ENCODE assay signal across 8 cellular contexts in the genomic region with DNA sequence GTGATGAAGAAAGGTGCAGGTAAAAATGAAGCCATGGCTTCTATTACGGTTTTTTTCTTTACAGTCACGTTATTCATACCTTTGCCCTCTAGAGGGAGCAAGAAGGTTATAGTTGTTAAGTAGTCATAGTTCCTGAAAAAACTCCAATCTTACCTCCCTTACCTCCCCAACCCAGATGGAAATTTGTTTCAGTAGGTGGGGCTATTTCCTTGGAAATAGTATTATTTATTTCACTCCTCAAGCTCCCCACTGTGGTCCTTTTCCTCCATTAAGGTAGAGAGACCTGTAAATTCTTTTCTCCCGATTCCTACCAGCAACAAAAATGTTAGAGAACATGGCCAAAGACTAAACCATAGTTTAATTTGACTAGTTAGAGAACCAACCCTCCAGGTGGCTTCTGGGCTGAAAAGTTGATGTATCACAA. TPM values are rescaled to one million over a fixed set of nuclear protein-coding genes. Genes with fewer than 3 reads are reported as not detected.
DNase-seq lines count a peak whose midpoint lies in the region; ATAC-seq and TF ChIP-seq lines count a peak whose summit lies in the region.

No MANE protein-coding gene starts in this region.

- H3K9ac ChIP-seq in neuronal stem cell (ENCODE audit: low read depth, low read length, poor library complexity): no peak overlapping the region

- H2BK120ac ChIP-seq in neuronal stem cell (ENCODE audit: low read depth, low read length): no peak overlapping the region

- H3K36me3 Mint-ChIP-seq in natural killer cell: no peaks in the 10 kb centered on the region
- no peaks in the 10 kb centered on the region for H3K36me3 Mint-ChIP-seq in natural killer cell treated with Interleukin-12 subunit alpha and Interleukin-12 subunit beta and Interleukin-15 and Interleukin-18, amount 100 ng/mL, for 72 hours

- H3K23ac ChIP-seq in neuronal stem cell (ENCODE audit: low read depth, low read length, poor library complexity): no peak overlapping the region

- H3K4me1 Mint-ChIP-seq in natural killer cell: no peaks in the 10 kb centered on the region
- H3K4me1 Mint-ChIP-seq in natural killer cell treated with Interleukin-12 subunit alpha and Interleukin-12 subunit beta and Interleukin-15 and Interleukin-18, amount 100 ng/mL, for 72 hours (ENCODE audit: low read depth in 2 of 2): no peaks in the 10 kb centered on the region

- no peak overlapping the region for H2BK12ac ChIP-seq in neuronal stem cell (ENCODE audit: low read length)

- H3K27me3 Mint-ChIP-seq in natural killer cell (ENCODE audit: low read depth in 2 of 2): no peaks in the 10 kb centered on the region
- H3K27me3 Mint-ChIP-seq in natural killer cell treated with Interleukin-12 subunit alpha and Interleukin-12 subunit beta and Interleukin-15 and Interleukin-18, amount 100 ng/mL, for 72 hours: no peaks in the 10 kb centered on the region

- H3K4me3 ChIP-seq in neuronal stem cell (ENCODE audit: low read length in 2 of 2): no peak overlapping the region

- H3K9me3 Mint-ChIP-seq in natural killer cell: no peaks in the 10 kb centered on the region
- H3K9me3 Mint-ChIP-seq in natural killer cell treated with Interleukin-12 subunit alpha and Interleukin-12 subunit beta and Interleukin-15 and Interleukin-18, amount 100 ng/mL, for 72 hours: no peaks in the 10 kb centered on the region

- ATAC-seq in natural killer cell: peak; percentile 60 to 67 (median 62)
- ATAC-seq in natural killer cell treated with Interleukin-12 subunit alpha and Interleukin-12 subunit beta and Interleukin-15 and Interleukin-18, amount 100 ng/mL, for 72 hours: no peak
- ATAC-seq in SK-N-SH treated with all-trans-retinoic acid at 6 μM for 48 hours: peak; percentile 97
- no peak for ATAC-seq in GM21825 (IDR thresholded peaks at IDR 0.05; ENCODE audit: unreplicated experiment)
- no peak for ATAC-seq in GM19397 (IDR thresholded peaks at IDR 0.05; ENCODE audit: unreplicated experiment)

- no peak overlapping the region for H2BK15ac ChIP-seq in neuronal stem cell (ENCODE audit: low read length)

- intact Hi-C loops in natural killer cell (cut with micrococcal nuclease): loop anchor here (1.0 to 5.0 kb wide), 3 partner anchors 493 to 694 kb away; no protein-coding TSS in a partner anchor

- H3K36me3 ChIP-seq in neuronal stem cell (replicated peaks in 1 of 2; ENCODE audit: control insufficient read depth in 2 of 2, insufficient read depth in 2 of 2, low read length in 2 of 2): no peaks in the 10 kb centered on the region

- no peak overlapping the region for H3K27ac Mint-ChIP-seq in natural killer cell
- no peak overlapping the region for H3K27ac Mint-ChIP-seq in natural killer cell treated with Interleukin-12 subunit alpha and Interleukin-12 subunit beta and Interleukin-15 and Interleukin-18, amount 100 ng/mL, for 72 hours

- H3K27me3 ChIP-seq in neuronal stem cell (ENCODE audit: control insufficient read depth in 3 of 3, insufficient read depth in 3 of 3, low read depth in 1 of 3, low read length in 3 of 3): no peaks in the 10 kb centered on the region

- H3K79me1 ChIP-seq in neuronal stem cell (ENCODE audit: low read depth, low read length): no peaks in the 10 kb centered on the region

- no peak overlapping the region for H2BK5ac ChIP-seq in neuronal stem cell (ENCODE audit: low read length)

- no peak overlapping the region for H3K4me2 ChIP-seq in neuronal stem cell (ENCODE audit: insufficient read depth, low read length, poor library complexity, severe bottlenecking)

- no peak overlapping the region for H2AFZ ChIP-seq in neuronal stem cell (ENCODE audit: low read length)

- no peak overlapping the region for H3K14ac ChIP-seq in neuronal stem cell (ENCODE audit: low read length)

- H3K27ac ChIP-seq in neuronal stem cell (replicated peaks; ENCODE audit: low read length): no peak overlapping the region

- no peak overlapping the region for H4K8ac ChIP-seq in neuronal stem cell (ENCODE audit: low read depth, low read length)

- H3K9me3 ChIP-seq in neuronal stem cell (replicated peaks in 1 of 2; ENCODE audit: control insufficient read depth in 2 of 2, insufficient read depth in 1 of 2, low read depth in 1 of 2, low read length in 2 of 2): no peaks in the 10 kb centered on the region

- no peak overlapping the region for H4K91ac ChIP-seq in neuronal stem cell (ENCODE audit: low read depth, low read length, poor library complexity)

- DNase-seq in natural killer cell (no peak), NCI-H1436 (lab: John Stamatoyannopoulos, UW) (peak; percentile 85), fibroblast of peridontal ligament (ENCODE audit: extremely low read depth) (peak; percentile 97), neuronal stem cell (ENCODE audit: low spot score) (peak; percentile 60)
- DNase-seq in natural killer cell treated with Interleukin-12 subunit alpha and Interleukin-12 subunit beta and Interleukin-15 and Interleukin-18, amount 100 ng/mL, for 72 hours (ENCODE audit: low spot score): no peak

- no peak overlapping the region for H3K18ac ChIP-seq in neuronal stem cell (ENCODE audit: low read length)

- no CpG with 5 or more reads among the region's 3 CpGs for WGBS in neuronal stem cell (ENCODE audit: extremely low coverage in 2 of 2, insufficient read length in 2 of 2, insufficient replicate concordance in 1 of 2), 2 donors

- H3K4ac ChIP-seq in neuronal stem cell (ENCODE audit: low read length): no peak overlapping the region

- H3K4me1 ChIP-seq in neuronal stem cell (ENCODE audit: control insufficient read depth in 2 of 2, insufficient read depth in 1 of 2, low read depth in 1 of 2, low read length in 2 of 2): no peaks in the 10 kb centered on the region

- no peak overlapping the region for H2AK5ac ChIP-seq in neuronal stem cell (ENCODE audit: low read depth, low read length)

- H3K4me3 Mint-ChIP-seq in natural killer cell: no peak overlapping the region
- H3K4me3 Mint-ChIP-seq in natural killer cell treated with Interleukin-12 subunit alpha and Interleukin-12 subunit beta and Interleukin-15 and Interleukin-18, amount 100 ng/mL, for 72 hours: no peak overlapping the region

- TF ChIP-seq CTCF in natural killer cell (IDR thresholded peaks at IDR 0.05): peak; percentile 84

TF ChIP-seq in SK-N-SH treated with all-trans-retinoic acid at 6 μM for 48 hours, 23 proteins besides CTCF, POLR2A, EP300 and RAD21 (continues in another document):
- TF ChIP-seq BACH2 (CRISPR knock-in tag; IDR thresholded peaks at IDR 0.05; ENCODE audit: borderline replicate concordance) (no peak), RARB (CRISPR knock-in tag; IDR thresholded peaks at IDR 0.05) (no peak), TOX (CRISPR knock-in tag; IDR thresholded peaks at IDR 0.05; ENCODE audit: borderline replicate concordance) (no peak), SNAI2 (CRISPR knock-in tag; IDR thresholded peaks at IDR 0.05) (no peak), ZFP3 (CRISPR knock-in tag; IDR thresholded peaks at IDR 0.05) (no peak), GLIS3 (CRISPR knock-in tag; IDR thresholded peaks at IDR 0.05) (no peak), ZNF565 (CRISPR knock-in tag; conservative IDR thresholded peaks at IDR 0.05; ENCODE audit: low read depth) (no peak), PPARA (CRISPR knock-in tag; IDR thresholded peaks at IDR 0.05; ENCODE audit: borderline replicate concordance) (no peak), ZNF70 (CRISPR knock-in tag; IDR thresholded peaks at IDR 0.05) (no peak)
- TF ChIP-seq, protein P1, sequence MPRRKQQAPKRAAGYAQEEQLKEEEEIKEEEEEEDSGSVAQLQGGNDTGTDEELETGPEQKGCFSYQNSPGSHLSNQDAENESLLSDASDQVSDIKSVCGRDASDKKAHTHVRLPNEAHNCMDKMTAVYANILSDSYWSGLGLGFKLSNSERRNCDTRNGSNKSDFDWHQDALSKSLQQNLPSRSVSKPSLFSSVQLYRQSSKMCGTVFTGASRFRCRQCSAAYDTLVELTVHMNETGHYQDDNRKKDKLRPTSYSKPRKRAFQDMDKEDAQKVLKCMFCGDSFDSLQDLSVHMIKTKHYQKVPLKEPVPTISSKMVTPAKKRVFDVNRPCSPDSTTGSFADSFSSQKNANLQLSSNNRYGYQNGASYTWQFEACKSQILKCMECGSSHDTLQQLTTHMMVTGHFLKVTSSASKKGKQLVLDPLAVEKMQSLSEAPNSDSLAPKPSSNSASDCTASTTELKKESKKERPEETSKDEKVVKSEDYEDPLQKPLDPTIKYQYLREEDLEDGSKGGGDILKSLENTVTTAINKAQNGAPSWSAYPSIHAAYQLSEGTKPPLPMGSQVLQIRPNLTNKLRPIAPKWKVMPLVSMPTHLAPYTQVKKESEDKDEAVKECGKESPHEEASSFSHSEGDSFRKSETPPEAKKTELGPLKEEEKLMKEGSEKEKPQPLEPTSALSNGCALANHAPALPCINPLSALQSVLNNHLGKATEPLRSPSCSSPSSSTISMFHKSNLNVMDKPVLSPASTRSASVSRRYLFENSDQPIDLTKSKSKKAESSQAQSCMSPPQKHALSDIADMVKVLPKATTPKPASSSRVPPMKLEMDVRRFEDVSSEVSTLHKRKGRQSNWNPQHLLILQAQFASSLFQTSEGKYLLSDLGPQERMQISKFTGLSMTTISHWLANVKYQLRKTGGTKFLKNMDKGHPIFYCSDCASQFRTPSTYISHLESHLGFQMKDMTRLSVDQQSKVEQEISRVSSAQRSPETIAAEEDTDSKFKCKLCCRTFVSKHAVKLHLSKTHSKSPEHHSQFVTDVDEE (CRISPR knock-in tag; IDR thresholded peaks at IDR 0.05): no peak
- TF ChIP-seq, protein P2, sequence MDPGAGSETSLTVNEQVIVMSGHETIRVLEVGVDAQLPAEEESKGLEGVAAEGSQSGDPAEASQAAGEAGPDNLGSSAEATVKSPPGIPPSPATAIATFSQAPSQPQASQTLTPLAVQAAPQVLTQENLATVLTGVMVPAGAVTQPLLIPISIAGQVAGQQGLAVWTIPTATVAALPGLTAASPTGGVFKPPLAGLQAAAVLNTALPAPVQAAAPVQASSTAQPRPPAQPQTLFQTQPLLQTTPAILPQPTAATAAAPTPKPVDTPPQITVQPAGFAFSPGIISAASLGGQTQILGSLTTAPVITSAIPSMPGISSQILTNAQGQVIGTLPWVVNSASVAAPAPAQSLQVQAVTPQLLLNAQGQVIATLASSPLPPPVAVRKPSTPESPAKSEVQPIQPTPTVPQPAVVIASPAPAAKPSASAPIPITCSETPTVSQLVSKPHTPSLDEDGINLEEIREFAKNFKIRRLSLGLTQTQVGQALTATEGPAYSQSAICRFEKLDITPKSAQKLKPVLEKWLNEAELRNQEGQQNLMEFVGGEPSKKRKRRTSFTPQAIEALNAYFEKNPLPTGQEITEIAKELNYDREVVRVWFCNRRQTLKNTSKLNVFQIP (CRISPR knock-in tag; IDR thresholded peaks at IDR 0.05; ENCODE audit: borderline replicate concordance, low read depth): no peak

RNA-seq across cellular contexts. Expression of a gene that starts 43.4 kb away (rescaled TPM):
- total RNA-seq in natural killer cell: 10 to 100 TPM; 17.4 to 27.4 (median 25.8) TPM
- total RNA-seq in natural killer cell treated with Interleukin-12 subunit alpha and Interleukin-12 subunit beta and Interleukin-15 and Interleukin-18, amount 100 ng/mL, for 72 hours: 10 to 100 TPM; 43.2 to 47.8 TPM
- 42.8 TPM for polyA plus RNA-seq in neuronal stem cell (2013, experiment 1 of 2)
- polyA plus RNA-seq in neuronal stem cell (2013, experiment 2 of 2): 45.5 TPM

Comparison
In these comparisons a context has a peak if more than half of its experiments do, and no peak if none do; other contexts are left out.
1. ATAC-seq: peak in natural killer cell (3 of 3) and SK-N-SH treated with all-trans-retinoic acid at 6 μM for 48 hours (single experiment); none in natural killer cell treated with Interleukin-12 subunit alpha and Interleukin-12 subunit beta and Interleukin-15 and Interleukin-18, amount 100 ng/mL, for 72 hours (0 of 2), GM21825 (single experiment) and GM19397 (single experiment).
2. DNase-seq: peak in NCI-H1436 (single experiment), fibroblast of peridontal ligament (single experiment) and neuronal stem cell (single experiment); none in natural killer cell (single experiment) and natural killer cell treated with Interleukin-12 subunit alpha and Interleukin-12 subunit beta and Interleukin-15 and Interleukin-18, amount 100 ng/mL, for 72 hours (single experiment).